ENCODE assay signal across 1 cellular context in the genomic region with DNA sequence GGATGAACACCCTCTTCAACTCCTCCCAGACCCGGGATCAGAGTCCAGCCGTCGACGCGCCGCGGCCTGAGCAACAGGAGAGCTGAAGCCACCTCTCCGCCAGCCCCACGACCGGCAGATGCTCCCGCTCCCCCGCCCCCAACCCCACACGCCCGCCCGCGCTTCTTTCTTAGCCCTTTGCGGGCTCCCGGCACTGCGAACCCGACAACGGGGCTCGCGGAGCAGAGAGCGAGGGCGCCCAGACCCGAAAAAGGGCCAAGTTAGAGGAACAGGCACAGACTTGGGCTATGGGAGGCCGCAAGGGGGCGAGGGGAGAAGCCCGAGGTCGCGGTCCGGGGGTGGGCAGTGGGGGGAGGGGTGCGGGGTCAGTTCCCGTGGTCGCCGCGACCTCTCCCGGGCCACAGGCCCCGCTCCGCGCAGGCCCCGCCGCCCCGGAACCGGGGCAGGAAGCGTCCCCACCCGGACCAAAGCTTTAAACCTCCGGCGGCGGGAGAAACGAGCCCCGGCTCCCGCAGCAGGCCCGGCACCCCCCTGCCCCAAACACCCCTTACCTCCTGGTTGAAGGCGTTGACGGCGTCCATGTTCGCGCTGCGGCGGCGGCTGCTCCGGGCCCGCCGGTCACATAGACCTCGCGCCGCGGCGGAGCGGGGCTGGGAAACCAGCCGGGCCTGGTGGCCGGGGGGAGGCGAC.
A peak's percentile ranks its signal among the peaks of the same experiment; 100 is the strongest.
TF ChIP-seq lines count a peak whose summit lies in the region.

No MANE protein-coding gene starts in this region.

TF ChIP-seq in HepG2, 621 proteins besides CTCF, POLR2A, EP300 and RAD21 (continued from another document and continues in another):
- TF ChIP-seq, protein P1, sequence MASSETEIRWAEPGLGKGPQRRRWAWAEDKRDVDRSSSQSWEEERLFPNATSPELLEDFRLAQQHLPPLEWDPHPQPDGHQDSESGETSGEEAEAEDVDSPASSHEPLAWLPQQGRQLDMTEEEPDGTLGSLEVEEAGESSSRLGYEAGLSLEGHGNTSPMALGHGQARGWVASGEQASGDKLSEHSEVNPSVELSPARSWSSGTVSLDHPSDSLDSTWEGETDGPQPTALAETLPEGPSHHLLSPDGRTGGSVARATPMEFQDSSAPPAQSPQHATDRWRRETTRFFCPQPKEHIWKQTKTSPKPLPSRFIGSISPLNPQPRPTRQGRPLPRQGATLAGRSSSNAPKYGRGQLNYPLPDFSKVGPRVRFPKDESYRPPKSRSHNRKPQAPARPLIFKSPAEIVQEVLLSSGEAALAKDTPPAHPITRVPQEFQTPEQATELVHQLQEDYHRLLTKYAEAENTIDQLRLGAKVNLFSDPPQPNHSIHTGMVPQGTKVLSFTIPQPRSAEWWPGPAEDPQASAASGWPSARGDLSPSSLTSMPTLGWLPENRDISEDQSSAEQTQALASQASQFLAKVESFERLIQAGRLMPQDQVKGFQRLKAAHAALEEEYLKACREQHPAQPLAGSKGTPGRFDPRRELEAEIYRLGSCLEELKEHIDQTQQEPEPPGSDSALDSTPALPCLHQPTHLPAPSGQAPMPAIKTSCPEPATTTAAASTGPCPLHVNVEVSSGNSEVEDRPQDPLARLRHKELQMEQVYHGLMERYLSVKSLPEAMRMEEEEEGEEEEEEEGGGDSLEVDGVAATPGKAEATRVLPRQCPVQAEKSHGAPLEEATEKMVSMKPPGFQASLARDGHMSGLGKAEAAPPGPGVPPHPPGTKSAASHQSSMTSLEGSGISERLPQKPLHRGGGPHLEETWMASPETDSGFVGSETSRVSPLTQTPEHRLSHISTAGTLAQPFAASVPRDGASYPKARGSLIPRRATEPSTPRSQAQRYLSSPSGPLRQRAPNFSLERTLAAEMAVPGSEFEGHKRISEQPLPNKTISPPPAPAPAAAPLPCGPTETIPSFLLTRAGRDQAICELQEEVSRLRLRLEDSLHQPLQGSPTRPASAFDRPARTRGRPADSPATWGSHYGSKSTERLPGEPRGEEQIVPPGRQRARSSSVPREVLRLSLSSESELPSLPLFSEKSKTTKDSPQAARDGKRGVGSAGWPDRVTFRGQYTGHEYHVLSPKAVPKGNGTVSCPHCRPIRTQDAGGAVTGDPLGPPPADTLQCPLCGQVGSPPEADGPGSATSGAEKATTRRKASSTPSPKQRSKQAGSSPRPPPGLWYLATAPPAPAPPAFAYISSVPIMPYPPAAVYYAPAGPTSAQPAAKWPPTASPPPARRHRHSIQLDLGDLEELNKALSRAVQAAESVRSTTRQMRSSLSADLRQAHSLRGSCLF (CRISPR knock-in tag; IDR thresholded peaks at IDR 0.05; ENCODE audit: borderline replicate concordance): no peak
- TF ChIP-seq THAP11 (CRISPR knock-in tag; IDR thresholded peaks at IDR 0.05): no peak
- TF ChIP-seq REXO4 (CRISPR knock-in tag; IDR thresholded peaks at IDR 0.05; ENCODE audit: borderline replicate concordance): no peak
- TF ChIP-seq, protein P2, sequence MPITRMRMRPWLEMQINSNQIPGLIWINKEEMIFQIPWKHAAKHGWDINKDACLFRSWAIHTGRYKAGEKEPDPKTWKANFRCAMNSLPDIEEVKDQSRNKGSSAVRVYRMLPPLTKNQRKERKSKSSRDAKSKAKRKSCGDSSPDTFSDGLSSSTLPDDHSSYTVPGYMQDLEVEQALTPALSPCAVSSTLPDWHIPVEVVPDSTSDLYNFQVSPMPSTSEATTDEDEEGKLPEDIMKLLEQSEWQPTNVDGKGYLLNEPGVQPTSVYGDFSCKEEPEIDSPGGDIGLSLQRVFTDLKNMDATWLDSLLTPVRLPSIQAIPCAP (CRISPR knock-in tag; IDR thresholded peaks at IDR 0.05; ENCODE audit: low read depth): no peak
- peak; percentile 55; the same call in 1 of the 2 replicates for TF ChIP-seq POLR2AphosphoS5 (IDR thresholded peaks at IDR 0.05; ENCODE audit: low read depth, low read length)
- TF ChIP-seq, protein P3, sequence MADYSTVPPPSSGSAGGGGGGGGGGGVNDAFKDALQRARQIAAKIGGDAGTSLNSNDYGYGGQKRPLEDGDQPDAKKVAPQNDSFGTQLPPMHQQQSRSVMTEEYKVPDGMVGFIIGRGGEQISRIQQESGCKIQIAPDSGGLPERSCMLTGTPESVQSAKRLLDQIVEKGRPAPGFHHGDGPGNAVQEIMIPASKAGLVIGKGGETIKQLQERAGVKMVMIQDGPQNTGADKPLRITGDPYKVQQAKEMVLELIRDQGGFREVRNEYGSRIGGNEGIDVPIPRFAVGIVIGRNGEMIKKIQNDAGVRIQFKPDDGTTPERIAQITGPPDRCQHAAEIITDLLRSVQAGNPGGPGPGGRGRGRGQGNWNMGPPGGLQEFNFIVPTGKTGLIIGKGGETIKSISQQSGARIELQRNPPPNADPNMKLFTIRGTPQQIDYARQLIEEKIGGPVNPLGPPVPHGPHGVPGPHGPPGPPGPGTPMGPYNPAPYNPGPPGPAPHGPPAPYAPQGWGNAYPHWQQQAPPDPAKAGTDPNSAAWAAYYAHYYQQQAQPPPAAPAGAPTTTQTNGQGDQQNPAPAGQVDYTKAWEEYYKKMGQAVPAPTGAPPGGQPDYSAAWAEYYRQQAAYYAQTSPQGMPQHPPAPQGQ (CRISPR knock-in tag; IDR thresholded peaks at IDR 0.05; ENCODE audit: borderline replicate concordance): no peak
- TF ChIP-seq, protein P4, sequence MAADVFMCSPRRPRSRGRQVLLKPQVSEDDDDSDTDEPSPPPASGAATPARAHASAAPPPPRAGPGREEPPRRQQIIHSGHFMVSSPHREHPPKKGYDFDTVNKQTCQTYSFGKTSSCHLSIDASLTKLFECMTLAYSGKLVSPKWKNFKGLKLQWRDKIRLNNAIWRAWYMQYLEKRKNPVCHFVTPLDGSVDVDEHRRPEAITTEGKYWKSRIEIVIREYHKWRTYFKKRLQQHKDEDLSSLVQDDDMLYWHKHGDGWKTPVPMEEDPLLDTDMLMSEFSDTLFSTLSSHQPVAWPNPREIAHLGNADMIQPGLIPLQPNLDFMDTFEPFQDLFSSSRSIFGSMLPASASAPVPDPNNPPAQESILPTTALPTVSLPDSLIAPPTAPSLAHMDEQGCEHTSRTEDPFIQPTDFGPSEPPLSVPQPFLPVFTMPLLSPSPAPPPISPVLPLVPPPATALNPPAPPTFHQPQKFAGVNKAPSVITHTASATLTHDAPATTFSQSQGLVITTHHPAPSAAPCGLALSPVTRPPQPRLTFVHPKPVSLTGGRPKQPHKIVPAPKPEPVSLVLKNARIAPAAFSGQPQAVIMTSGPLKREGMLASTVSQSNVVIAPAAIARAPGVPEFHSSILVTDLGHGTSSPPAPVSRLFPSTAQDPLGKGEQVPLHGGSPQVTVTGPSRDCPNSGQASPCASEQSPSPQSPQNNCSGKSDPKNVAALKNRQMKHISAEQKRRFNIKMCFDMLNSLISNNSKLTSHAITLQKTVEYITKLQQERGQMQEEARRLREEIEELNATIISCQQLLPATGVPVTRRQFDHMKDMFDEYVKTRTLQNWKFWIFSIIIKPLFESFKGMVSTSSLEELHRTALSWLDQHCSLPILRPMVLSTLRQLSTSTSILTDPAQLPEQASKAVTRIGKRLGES (CRISPR knock-in tag; IDR thresholded peaks at IDR 0.05; ENCODE audit: borderline replicate concordance): no peak
- no peak for TF ChIP-seq CBX5 (CRISPR knock-in tag; IDR thresholded peaks at IDR 0.05; ENCODE audit: borderline replicate concordance)
- TF ChIP-seq TSC22D2 (CRISPR knock-in tag; IDR thresholded peaks at IDR 0.05; ENCODE audit: borderline replicate concordance): no peak
- no peak for TF ChIP-seq ATRX (CRISPR knock-in tag; IDR thresholded peaks at IDR 0.05; ENCODE audit: borderline replicate concordance)
- TF ChIP-seq ASH2L (IDR thresholded peaks at IDR 0.05; ENCODE audit: insufficient read length, low read depth, low read length): peak; percentile 47
- TF ChIP-seq KLF9 (CRISPR knock-in tag; IDR thresholded peaks at IDR 0.05; ENCODE audit: low read depth): no peak
- no peak for TF ChIP-seq ZNF615 (CRISPR knock-in tag; IDR thresholded peaks at IDR 0.05; ENCODE audit: borderline replicate concordance)
- TF ChIP-seq, protein P5, sequence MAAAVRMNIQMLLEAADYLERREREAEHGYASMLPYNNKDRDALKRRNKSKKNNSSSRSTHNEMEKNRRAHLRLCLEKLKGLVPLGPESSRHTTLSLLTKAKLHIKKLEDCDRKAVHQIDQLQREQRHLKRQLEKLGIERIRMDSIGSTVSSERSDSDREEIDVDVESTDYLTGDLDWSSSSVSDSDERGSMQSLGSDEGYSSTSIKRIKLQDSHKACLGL (CRISPR knock-in tag; IDR thresholded peaks at IDR 0.05): no peak
- 0 out of 2 replicates have a peak, but pooled peaks have one; percentile 60 for TF ChIP-seq ZNF30 (CRISPR knock-in tag; IDR thresholded peaks at IDR 0.05)
- no peak for TF ChIP-seq ZNF558 (CRISPR knock-in tag; IDR thresholded peaks at IDR 0.05; ENCODE audit: borderline replicate concordance)
- no peak for TF ChIP-seq PCBP2 (optimal IDR thresholded peaks at IDR 0.05; ENCODE audit: low read depth, low read length, poor library complexity, severe bottlenecking)
- no peak for TF ChIP-seq HCFC1 (IDR thresholded peaks at IDR 0.05; ENCODE audit: low read depth, low read length)
- no peak for TF ChIP-seq ZFP37 (CRISPR knock-in tag; IDR thresholded peaks at IDR 0.05; ENCODE audit: borderline replicate concordance)
- TF ChIP-seq, protein P6, sequence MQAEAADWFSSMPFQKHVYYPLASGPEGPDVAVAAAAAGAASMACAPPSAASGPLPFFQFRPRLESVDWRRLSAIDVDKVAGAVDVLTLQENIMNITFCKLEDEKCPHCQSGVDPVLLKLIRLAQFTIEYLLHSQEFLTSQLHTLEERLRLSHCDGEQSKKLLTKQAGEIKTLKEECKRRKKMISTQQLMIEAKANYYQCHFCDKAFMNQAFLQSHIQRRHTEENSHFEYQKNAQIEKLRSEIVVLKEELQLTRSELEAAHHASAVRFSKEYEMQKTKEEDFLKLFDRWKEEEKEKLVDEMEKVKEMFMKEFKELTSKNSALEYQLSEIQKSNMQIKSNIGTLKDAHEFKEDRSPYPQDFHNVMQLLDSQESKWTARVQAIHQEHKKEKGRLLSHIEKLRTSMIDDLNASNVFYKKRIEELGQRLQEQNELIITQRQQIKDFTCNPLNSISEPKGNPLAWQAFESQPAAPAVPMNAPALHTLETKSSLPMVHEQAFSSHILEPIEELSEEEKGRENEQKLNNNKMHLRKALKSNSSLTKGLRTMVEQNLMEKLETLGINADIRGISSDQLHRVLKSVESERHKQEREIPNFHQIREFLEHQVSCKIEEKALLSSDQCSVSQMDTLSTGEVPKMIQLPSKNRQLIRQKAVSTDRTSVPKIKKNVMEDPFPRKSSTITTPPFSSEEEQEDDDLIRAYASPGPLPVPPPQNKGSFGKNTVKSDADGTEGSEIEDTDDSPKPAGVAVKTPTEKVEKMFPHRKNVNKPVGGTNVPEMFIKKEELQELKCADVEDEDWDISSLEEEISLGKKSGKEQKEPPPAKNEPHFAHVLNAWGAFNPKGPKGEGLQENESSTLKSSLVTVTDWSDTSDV (CRISPR knock-in tag; IDR thresholded peaks at IDR 0.05): no peak
- no peak for TF ChIP-seq RBM22 (optimal IDR thresholded peaks at IDR 0.05; ENCODE audit: low read length)
- TF ChIP-seq, protein P7, sequence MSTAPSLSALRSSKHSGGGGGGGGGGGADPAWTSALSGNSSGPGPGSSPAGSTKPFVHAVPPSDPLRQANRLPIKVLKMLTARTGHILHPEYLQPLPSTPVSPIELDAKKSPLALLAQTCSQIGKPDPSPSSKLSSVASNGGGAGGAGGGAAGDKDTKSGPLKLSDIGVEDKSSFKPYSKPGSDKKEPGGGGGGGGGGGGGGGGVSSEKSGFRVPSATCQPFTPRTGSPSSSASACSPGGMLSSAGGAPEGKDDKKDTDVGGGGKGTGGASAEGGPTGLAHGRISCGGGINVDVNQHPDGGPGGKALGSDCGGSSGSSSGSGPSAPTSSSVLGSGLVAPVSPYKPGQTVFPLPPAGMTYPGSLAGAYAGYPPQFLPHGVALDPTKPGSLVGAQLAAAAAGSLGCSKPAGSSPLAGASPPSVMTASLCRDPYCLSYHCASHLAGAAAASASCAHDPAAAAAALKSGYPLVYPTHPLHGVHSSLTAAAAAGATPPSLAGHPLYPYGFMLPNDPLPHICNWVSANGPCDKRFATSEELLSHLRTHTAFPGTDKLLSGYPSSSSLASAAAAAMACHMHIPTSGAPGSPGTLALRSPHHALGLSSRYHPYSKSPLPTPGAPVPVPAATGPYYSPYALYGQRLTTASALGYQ (CRISPR knock-in tag; IDR thresholded peaks at IDR 0.05): no peak
- TF ChIP-seq KDM4B (CRISPR knock-in tag; IDR thresholded peaks at IDR 0.05): no peak
- peak; percentile 5 for TF ChIP-seq XRCC5 (optimal IDR thresholded peaks at IDR 0.05; ENCODE audit: low read length)
- TF ChIP-seq ZNF337 (CRISPR knock-in tag; IDR thresholded peaks at IDR 0.05; ENCODE audit: borderline replicate concordance, low read depth): no peak
- TF ChIP-seq ZNF564 (CRISPR knock-in tag; IDR thresholded peaks at IDR 0.05): no peak
- TF ChIP-seq ZNF720 (CRISPR knock-in tag; IDR thresholded peaks at IDR 0.05): no peak
- TF ChIP-seq, protein P8, sequence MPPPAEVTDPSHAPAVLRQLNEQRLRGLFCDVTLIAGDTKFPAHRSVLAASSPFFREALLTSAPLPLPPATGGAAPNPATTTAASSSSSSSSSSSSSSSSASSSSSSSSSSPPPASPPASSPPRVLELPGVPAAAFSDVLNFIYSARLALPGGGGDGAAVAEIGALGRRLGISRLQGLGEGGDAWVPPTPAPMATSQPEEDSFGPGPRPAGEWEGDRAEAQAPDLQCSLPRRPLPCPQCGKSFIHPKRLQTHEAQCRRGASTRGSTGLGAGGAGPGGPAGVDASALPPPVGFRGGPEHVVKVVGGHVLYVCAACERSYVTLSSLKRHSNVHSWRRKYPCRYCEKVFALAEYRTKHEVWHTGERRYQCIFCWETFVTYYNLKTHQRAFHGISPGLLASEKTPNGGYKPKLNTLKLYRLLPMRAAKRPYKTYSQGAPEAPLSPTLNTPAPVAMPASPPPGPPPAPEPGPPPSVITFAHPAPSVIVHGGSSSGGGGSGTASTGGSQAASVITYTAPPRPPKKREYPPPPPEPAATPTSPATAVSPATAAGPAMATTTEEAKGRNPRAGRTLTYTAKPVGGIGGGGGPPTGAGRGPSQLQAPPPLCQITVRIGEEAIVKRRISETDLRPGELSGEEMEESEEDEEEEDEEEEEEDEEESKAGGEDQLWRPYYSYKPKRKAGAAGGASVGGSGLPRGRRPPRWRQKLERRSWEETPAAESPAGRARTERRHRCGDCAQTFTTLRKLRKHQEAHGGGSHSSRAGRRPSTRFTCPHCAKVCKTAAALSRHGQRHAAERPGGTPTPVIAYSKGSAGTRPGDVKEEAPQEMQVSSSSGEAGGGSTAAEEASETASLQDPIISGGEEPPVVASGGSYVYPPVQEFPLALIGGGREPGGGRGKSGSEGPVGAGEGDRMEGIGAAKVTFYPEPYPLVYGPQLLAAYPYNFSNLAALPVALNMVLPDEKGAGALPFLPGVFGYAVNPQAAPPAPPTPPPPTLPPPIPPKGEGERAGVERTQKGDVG (CRISPR knock-in tag; IDR thresholded peaks at IDR 0.05; ENCODE audit: borderline replicate concordance): no peak
- TF ChIP-seq CHCHD3 (CRISPR knock-in tag; IDR thresholded peaks at IDR 0.05): no peak
- TF ChIP-seq ZNF891 (CRISPR knock-in tag; IDR thresholded peaks at IDR 0.05): no peak
- TF ChIP-seq PLRG1 (conservative IDR thresholded peaks at IDR 0.05): no peak
- TF ChIP-seq ZSCAN21 (CRISPR knock-in tag; IDR thresholded peaks at IDR 0.05; ENCODE audit: borderline replicate concordance): no peak
- TF ChIP-seq EHMT2 (IDR thresholded peaks at IDR 0.05; ENCODE audit: borderline replicate concordance, low read depth, low read length): no peak
- TF ChIP-seq, protein P9, sequence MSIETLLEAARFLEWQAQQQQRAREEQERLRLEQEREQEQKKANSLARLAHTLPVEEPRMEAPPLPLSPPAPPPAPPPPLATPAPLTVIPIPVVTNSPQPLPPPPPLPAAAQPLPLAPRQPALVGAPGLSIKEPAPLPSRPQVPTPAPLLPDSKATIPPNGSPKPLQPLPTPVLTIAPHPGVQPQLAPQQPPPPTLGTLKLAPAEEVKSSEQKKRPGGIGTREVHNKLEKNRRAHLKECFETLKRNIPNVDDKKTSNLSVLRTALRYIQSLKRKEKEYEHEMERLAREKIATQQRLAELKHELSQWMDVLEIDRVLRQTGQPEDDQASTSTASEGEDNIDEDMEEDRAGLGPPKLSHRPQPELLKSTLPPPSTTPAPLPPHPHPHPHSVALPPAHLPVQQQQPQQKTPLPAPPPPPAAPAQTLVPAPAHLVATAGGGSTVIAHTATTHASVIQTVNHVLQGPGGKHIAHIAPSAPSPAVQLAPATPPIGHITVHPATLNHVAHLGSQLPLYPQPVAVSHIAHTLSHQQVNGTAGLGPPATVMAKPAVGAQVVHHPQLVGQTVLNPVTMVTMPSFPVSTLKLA (IDR thresholded peaks at IDR 0.05): no peak
